ENCODE assay signal across 12 cellular contexts in the genomic region with DNA sequence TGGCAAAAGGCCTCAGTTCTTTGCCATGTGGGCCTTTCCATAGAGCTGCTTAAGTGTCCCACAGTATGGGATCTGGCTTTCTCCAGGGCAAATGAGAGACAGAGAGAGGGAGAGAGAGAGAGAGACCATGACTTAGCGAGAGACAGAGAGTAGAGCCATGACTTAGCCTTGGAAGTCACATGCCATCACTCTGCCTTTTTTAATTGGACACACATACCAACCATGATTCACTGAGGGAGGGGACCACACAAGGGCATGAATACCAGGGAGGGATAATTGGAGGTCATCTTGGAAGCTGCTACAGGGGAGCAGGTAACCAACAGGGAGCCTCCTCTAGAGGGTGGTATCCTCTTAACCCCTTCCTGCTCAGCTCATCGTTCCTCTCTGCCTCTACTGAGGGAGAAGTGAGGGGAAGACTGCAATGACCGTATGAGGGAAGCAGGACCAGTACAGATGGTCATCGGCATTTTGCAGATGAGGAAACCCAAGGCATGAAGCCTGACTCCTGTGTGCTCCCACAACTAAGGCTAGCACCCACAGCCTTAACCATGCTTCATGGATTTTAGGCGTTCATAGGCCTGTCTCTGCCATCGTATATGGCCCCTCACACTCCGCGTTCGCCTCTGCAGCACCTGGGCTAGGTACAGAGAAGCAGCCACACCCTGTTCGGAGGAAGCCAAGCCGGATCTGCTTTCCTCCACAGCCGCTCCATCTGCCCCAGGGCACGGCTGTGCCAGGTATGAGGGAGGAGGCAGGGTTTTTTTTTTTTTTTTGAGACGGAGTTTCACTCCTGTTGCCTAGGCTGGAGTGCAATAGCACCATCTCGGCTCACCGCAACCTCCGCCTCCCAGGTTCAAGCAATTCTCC. TPM values are rescaled to one million over a fixed set of nuclear protein-coding genes. Genes with fewer than 3 reads are reported as not detected.
A peak's percentile ranks its signal among the peaks of the same experiment; 100 is the strongest.
DNase-seq lines count a peak whose midpoint lies in the region; ATAC-seq and TF ChIP-seq lines count a peak whose summit lies in the region.
"Had no signal": no experiment of that assay in that cellular context is flagged by ENCODE, and none has a peak within 500 bp of the region (broad histone marks: within the 10 kb centered on the region; RNA-seq: fewer than 3 reads in every experiment).

No MANE protein-coding gene starts in this region.

- H3K4me3 ChIP-seq in fibroblast of mammary gland (ENCODE audit: control insufficient read depth, low read depth, low read length) (no peak overlapping the region), smooth muscle cell (no peak overlapping the region)
- H3K4me3 ChIP-seq: cardiac muscle cell had no signal

- no peaks in the 10 kb centered on the region for H3K36me3 ChIP-seq in smooth muscle cell (ENCODE audit: low read depth)
- H3K36me3 ChIP-seq: cardiac muscle cell had no signal

- H2AFZ ChIP-seq in smooth muscle cell (ENCODE audit: low read depth): no peak overlapping the region

- TF ChIP-seq CTCF in RWPE1 (conservative IDR thresholded peaks at IDR 0.05; ENCODE audit: low read depth) (no peak), fibroblast of mammary gland (conservative IDR thresholded peaks at IDR 0.05; ENCODE audit: control insufficient read depth, insufficient read depth, low read depth, low read length) (no peak), smooth muscle cell (IDR thresholded peaks at IDR 0.05; ENCODE audit: borderline replicate concordance, insufficient read depth, poor library complexity, severe bottlenecking) (no peak)

- peaks cover 60% of the 10 kb centered on the region for H4K20me1 ChIP-seq in smooth muscle cell (ENCODE audit: low read depth)

- H3K4me2 ChIP-seq in smooth muscle cell: peak overlapping the region; percentile 9

- CTCF ChIA-PET in RWPE1 (lab: Yijun Ruan, JAX): interaction anchor here (0.6 to 0.7 kb wide), 3 partner anchors 18 to 143 kb away, joined by 3 to 4 read pairs (median 3); no protein-coding TSS in a partner anchor

- H3K27ac ChIP-seq in RWPE1 (0 out of 2 replicates have a peak overlapping the region, but pooled peaks have one; percentile 9), smooth muscle cell (ENCODE audit: low read depth) (no peak overlapping the region)
- H3K27ac ChIP-seq: WERI-Rb-1 had no signal

- no peaks in the 10 kb centered on the region for H3K9me3 ChIP-seq in smooth muscle cell (replicated peaks; ENCODE audit: low read depth)

- ATAC-seq in HG03460 (IDR thresholded peaks at IDR 0.05; ENCODE audit: unreplicated experiment): no peak
- ATAC-seq: Panc1 had no signal

- no peaks in the 10 kb centered on the region for H3K4me1 ChIP-seq in smooth muscle cell (ENCODE audit: low read depth)

- H3K79me2 ChIP-seq in smooth muscle cell (ENCODE audit: low read depth): no peaks in the 10 kb centered on the region

- H3K9ac ChIP-seq in smooth muscle cell (ENCODE audit: low read depth): no peak overlapping the region

- WGBS in smooth muscle cell (ENCODE audit: low lambda C conversion rate): 92% methylated on average over 17 of the region's 17 CpGs

- H3F3A ChIP-seq in smooth muscle cell (ENCODE audit: low read depth): peaks cover 15% of the 10 kb centered on the region

- no peaks in the 10 kb centered on the region for H3K27me3 ChIP-seq in smooth muscle cell (ENCODE audit: low read depth)
- H3K27me3 ChIP-seq: cardiac muscle cell had no signal

- DNase-seq in ELR (ENCODE audit: low read depth) (peak; percentile 21), RWPE1 (ENCODE audit: low spot score) (peak; percentile 40), fibroblast of mammary gland (ENCODE audit: low read depth) (peak; percentile 28), smooth muscle cell (lab: John Stamatoyannopoulos, UW; ENCODE audit: unreplicated experiment) (no peak), RKO (ENCODE audit: low spot score) (no peak), amygdala (lab: John Stamatoyannopoulos, UW) (no peak)
- DNase-seq: DND-41, NCI-H2029, WERI-Rb-1 had no signal

- POLR2A ChIA-PET in RWPE1 (lab: Yijun Ruan, JAX; ENCODE audit: low non-redundant PET): no interaction called here

RNA-seq across cellular contexts. Expression of gene MEF2D, which starts 38.6 kb away (rescaled TPM):
- 23.2 and 24.3 TPM in 2 replicates for total RNA-seq in smooth muscle cell
- polyA plus RNA-seq in smooth muscle cell: 40.5 and 45.6 TPM in 2 replicates

Comparison
In these comparisons a context has a peak if more than half of its experiments do, and no peak if none do; other contexts are left out.
1. DNase-seq: peak in ELR (single experiment), RWPE1 (single experiment) and fibroblast of mammary gland (single experiment); none in smooth muscle cell (single experiment), RKO (single experiment) and amygdala (0 of 56).